In the genomic region with DNA sequence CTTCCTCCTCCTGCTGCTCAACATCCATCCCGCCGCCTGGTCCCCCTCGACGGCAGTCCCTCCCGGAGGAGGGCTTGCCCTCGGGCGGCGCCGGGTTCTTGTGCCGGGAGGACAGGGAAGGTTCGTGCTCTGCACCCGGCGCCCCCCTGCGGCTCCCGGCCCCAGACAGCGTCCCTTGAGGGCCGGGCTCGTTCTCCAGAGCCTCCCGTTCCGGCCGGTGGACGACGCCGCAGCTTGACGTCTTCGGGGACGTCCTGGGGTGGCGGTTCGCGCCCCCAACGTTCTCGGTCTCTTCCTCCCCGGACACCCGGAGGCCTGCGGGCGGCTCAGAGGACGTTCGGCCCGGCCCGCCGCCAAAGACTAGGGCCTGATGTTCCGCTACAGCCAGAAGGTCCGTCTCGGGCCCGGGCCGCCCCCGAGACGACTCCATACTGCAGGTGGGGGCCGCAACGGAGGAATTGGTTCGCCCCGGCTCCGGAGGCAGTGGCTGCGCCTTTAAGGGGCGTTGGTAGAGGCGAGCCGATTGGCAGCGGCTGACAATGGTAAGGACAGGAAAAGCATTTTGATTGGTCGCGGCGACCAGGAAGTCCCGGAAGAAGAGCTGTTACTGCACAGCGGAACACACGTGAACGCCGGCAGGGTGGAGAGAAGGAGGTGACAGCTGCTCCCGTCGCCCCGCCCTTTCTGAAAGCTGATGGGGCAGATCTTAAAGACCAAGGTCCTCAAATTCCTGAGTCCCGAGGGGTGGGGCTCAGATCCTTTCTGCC, we compare ENCODE assay signal across 8 cellular contexts. TPM values are rescaled to one million over a fixed set of nuclear protein-coding genes. Genes with fewer than 3 reads are reported as not detected.
DNase-seq lines count a peak whose midpoint lies in the region; TF ChIP-seq lines count a peak whose summit lies in the region.

A gene (minus strand): TSS at position 470 of the 767 bp plus-strand sequence. CDS start 40 bp downstream, at position 430.

- WGBS in stomach, 5 donors: 0% methylated on average over 33 to 70 of the region's 70 CpGs

- H3K9me3 ChIP-seq in Loucy (ENCODE audit: insufficient read depth, low read depth, low read length) (no peaks in the 10 kb centered on the region), neural cell (ENCODE audit: low read length) (no peaks in the 10 kb centered on the region), stomach (no peaks in the 10 kb centered on the region)

- TF ChIP-seq CTCF in Loucy (conservative IDR thresholded peaks at IDR 0.05; ENCODE audit: low read length) (0 out of 2 replicates have a peak, but pooled peaks have one; percentile 16), fibroblast of the aortic adventitia (IDR thresholded peaks at IDR 0.05; ENCODE audit: insufficient read depth, low read length) (peak; percentile 2), neural cell (IDR thresholded peaks at IDR 0.05; ENCODE audit: poor library complexity, severe bottlenecking) (no peak), stomach (IDR thresholded peaks at IDR 0.05) (no peak)

- H3K4me1 ChIP-seq in Loucy (ENCODE audit: insufficient read depth, low read length, poor library complexity, severe bottlenecking): peaks cover 38% of the 10 kb centered on the region
- peaks cover 35 to 66% (median 55%) of the 10 kb centered on the region in 4 donors for H3K4me1 ChIP-seq in stomach

- peak; percentile 16 for TF ChIP-seq RAD21 in neural cell (conservative IDR thresholded peaks at IDR 0.05)

- TF ChIP-seq EP300 in neural cell (conservative IDR thresholded peaks at IDR 0.05; ENCODE audit: poor library complexity, severe bottlenecking): peak; percentile 22
- no peak for TF ChIP-seq EP300 in stomach (IDR thresholded peaks at IDR 0.05)

- H4K20me1 ChIP-seq in Loucy (ENCODE audit: insufficient read depth, low read length, poor library complexity, severe bottlenecking) (peaks cover 5% of the 10 kb centered on the region), neural cell (ENCODE audit: insufficient read depth) (peaks cover 3% of the 10 kb centered on the region)

- peak; percentile 99 for DNase-seq in EL
- DNase-seq in H4 (ENCODE audit: low spot score): peak; percentile 95
- peak; percentile 90 for DNase-seq in activated effector memory CD4-positive, alpha-beta T cell treated with Interleukin-2 at 50 U/mL for 16 hours
- DNase-seq in fibroblast of the aortic adventitia (ENCODE audit: low read depth): peak; percentile 98
- DNase-seq in stomach: peak; percentile 97

- peak; percentile 60 for TF ChIP-seq POLR2A in Raji (IDR thresholded peaks at IDR 0.05; ENCODE audit: insufficient read depth, low read depth, low read length)
- TF ChIP-seq POLR2A in stomach (IDR thresholded peaks at IDR 0.05): peak in 2 of 4 donors; percentile 24 to 27

- H3K4me2 ChIP-seq in Loucy (ENCODE audit: low read depth, low read length, poor library complexity, severe bottlenecking): peak within 1 kb of the TSS; percentile 99
- peak within 1 kb of the TSS; percentile 55 for H3K4me2 ChIP-seq in neural cell (ENCODE audit: low read length)

- intact Hi-C loops in stomach (cut with DNase I; ENCODE audit: low total_unique reads): no loop called here

- no peaks in the 10 kb centered on the region for H3K36me3 ChIP-seq in Loucy (ENCODE audit: insufficient read depth, low read length)
- H3K36me3 ChIP-seq in neural cell (ENCODE audit: insufficient read depth, low read length): no peaks in the 10 kb centered on the region
- no peaks in the 10 kb centered on the region for H3K36me3 ChIP-seq in stomach

- H2AFZ ChIP-seq in Loucy (ENCODE audit: low read length) (peak within 1 kb of the TSS; percentile 87), neural cell (ENCODE audit: low read depth, low read length) (peak within 1 kb of the TSS; percentile 94)

- peaks cover 22% of the 10 kb centered on the region for H3F3A ChIP-seq in Loucy (ENCODE audit: low read depth)
- H3F3A ChIP-seq in neural cell (ENCODE audit: insufficient read depth, low read length, poor library complexity, severe bottlenecking): peaks cover 18% of the 10 kb centered on the region

- H3K79me2 ChIP-seq in Loucy (ENCODE audit: insufficient read depth, low read length) (peaks cover 13% of the 10 kb centered on the region; the same call in 1 of the 2 replicates), neural cell (replicated peaks; ENCODE audit: insufficient read depth, low read length) (no peaks in the 10 kb centered on the region)

- peak within 1 kb of the TSS; percentile 74 for H3K27ac ChIP-seq in neural cell (ENCODE audit: low read length)
- H3K27ac ChIP-seq in stomach: peak within 1 kb of the TSS; percentile 95 to 99 (median 98)

- H3K27me3 ChIP-seq in Loucy (ENCODE audit: insufficient read depth, low read length, poor library complexity, severe bottlenecking) (no peaks in the 10 kb centered on the region), neural cell (ENCODE audit: insufficient read depth, low read depth, low read length) (no peaks in the 10 kb centered on the region), stomach (no peaks in the 10 kb centered on the region)

- peak within 1 kb of the TSS; percentile 84 for H3K4me3 ChIP-seq in Loucy (ENCODE audit: low read length, poor library complexity, severe bottlenecking)
- peak within 1 kb of the TSS; percentile 76 for H3K4me3 ChIP-seq in fibroblast of the aortic adventitia (ENCODE audit: low read depth, low read length)
- peak within 1 kb of the TSS; percentile 100 for H3K4me3 ChIP-seq in neural cell (ENCODE audit: low read length)
- H3K4me3 ChIP-seq in stomach: peak within 1 kb of the TSS; percentile 70 to 88 (median 76)

- H3K9ac ChIP-seq in Loucy (ENCODE audit: low read depth, low read length, poor library complexity, severe bottlenecking) (peak within 1 kb of the TSS; percentile 87), neural cell (ENCODE audit: low read length) (peak within 1 kb of the TSS; percentile 88)

- H3K9me2 ChIP-seq in Loucy (replicated peaks; ENCODE audit: low read depth, low read length) (no peaks in the 10 kb centered on the region), neural cell (ENCODE audit: insufficient read depth, low read length) (no peaks in the 10 kb centered on the region)

TF ChIP-seq in neural cell, 6 proteins besides CTCF, POLR2A, EP300 and RAD21:
- TF ChIP-seq POLR2AphosphoS5 (IDR thresholded peaks at IDR 0.05): peak; percentile 68
- TF ChIP-seq MXI1 (conservative IDR thresholded peaks at IDR 0.05; ENCODE audit: poor library complexity, severe bottlenecking): peak; percentile 55
- no peak for TF ChIP-seq SMC3 (conservative IDR thresholded peaks at IDR 0.05; ENCODE audit: poor library complexity)
- no peak for TF ChIP-seq EZH2 (IDR thresholded peaks at IDR 0.05; ENCODE audit: borderline replicate concordance, insufficient read depth, low read length, poor library complexity, severe bottlenecking)
- no peak for TF ChIP-seq TAF1 (IDR thresholded peaks at IDR 0.05; ENCODE audit: low read depth)
- TF ChIP-seq, protein P1, sequence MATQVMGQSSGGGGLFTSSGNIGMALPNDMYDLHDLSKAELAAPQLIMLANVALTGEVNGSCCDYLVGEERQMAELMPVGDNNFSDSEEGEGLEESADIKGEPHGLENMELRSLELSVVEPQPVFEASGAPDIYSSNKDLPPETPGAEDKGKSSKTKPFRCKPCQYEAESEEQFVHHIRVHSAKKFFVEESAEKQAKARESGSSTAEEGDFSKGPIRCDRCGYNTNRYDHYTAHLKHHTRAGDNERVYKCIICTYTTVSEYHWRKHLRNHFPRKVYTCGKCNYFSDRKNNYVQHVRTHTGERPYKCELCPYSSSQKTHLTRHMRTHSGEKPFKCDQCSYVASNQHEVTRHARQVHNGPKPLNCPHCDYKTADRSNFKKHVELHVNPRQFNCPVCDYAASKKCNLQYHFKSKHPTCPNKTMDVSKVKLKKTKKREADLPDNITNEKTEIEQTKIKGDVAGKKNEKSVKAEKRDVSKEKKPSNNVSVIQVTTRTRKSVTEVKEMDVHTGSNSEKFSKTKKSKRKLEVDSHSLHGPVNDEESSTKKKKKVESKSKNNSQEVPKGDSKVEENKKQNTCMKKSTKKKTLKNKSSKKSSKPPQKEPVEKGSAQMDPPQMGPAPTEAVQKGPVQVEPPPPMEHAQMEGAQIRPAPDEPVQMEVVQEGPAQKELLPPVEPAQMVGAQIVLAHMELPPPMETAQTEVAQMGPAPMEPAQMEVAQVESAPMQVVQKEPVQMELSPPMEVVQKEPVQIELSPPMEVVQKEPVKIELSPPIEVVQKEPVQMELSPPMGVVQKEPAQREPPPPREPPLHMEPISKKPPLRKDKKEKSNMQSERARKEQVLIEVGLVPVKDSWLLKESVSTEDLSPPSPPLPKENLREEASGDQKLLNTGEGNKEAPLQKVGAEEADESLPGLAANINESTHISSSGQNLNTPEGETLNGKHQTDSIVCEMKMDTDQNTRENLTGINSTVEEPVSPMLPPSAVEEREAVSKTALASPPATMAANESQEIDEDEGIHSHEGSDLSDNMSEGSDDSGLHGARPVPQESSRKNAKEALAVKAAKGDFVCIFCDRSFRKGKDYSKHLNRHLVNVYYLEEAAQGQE (IDR thresholded peaks at IDR 0.05; ENCODE audit: borderline replicate concordance): peak; percentile 11

RNA-seq across cellular contexts. Expression of the gene that starts here (rescaled TPM):
- total RNA-seq in H4 (2014; rRNA removed; shearing (Covaris generic)): 0.62 and 0.68 TPM in 2 replicates
- total RNA-seq in fibroblast of the aortic adventitia (ENCODE audit: low replicate concordance) (3.8 and 7.7 TPM in 2 replicates), stomach (10 to 100 TPM in 2 of 5 donors, 1 to 10 TPM in 2, under 1 TPM in 1; 0.58 to 70.1 (median 4.6) TPM)
- polyA plus RNA-seq in neural cell (12.1 and 13.7 TPM in 2 replicates), stomach (1 to 10 TPM; 6.6 to 9.2 (median 7.9) TPM)
- 12.0 and 14.6 TPM in 2 replicates for polyA minus RNA-seq in neural cell

Comparison
In these comparisons a context has a peak if more than half of its experiments do, and no peak if none do; other contexts are left out.
1. Peak in every context shown above with its lines: DNase-seq, H3K4me3 ChIP-seq and H3K27ac ChIP-seq.
2. Peak in DNase-seq in H4; RNA of the gene not detected or under 1 TPM.
3. CTCF ChIP-seq: peak in Loucy (single experiment) and fibroblast of the aortic adventitia (single experiment); none in neural cell (single experiment) and stomach (0 of 7).